ENCODE assay signal across 1 cellular context in the genomic region with DNA sequence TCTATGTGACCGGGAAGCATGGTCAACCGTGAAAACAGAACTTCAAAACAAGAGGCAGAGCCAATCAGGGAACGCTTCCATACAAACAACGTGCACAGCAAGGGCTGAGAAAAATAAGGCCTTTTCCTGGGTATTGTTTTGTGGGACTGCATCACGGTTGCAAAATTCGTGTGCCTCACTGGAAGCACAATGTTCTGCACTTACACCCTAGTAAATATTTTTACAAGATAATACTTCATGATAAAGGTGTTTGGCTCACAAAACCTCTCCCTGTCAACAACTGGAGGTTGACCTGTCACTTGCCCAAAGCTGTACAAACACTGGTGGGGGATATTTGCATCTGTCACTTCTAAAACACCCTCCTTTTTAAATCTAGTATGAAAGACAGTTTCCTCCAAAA.
TF ChIP-seq lines count a peak whose summit lies in the region.

No MANE protein-coding gene starts in this region.

TF ChIP-seq in HepG2, 621 proteins besides CTCF, POLR2A, EP300 and RAD21 (continued from another document and continues in another):
- TF ChIP-seq, protein P1, sequence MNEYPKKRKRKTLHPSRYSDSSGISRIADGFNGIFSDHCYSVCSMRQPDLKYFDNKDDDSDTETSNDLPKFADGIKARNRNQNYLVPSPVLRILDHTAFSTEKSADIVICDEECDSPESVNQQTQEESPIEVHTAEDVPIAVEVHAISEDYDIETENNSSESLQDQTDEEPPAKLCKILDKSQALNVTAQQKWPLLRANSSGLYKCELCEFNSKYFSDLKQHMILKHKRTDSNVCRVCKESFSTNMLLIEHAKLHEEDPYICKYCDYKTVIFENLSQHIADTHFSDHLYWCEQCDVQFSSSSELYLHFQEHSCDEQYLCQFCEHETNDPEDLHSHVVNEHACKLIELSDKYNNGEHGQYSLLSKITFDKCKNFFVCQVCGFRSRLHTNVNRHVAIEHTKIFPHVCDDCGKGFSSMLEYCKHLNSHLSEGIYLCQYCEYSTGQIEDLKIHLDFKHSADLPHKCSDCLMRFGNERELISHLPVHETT (CRISPR knock-in tag; conservative IDR thresholded peaks at IDR 0.05): no peak
- TF ChIP-seq RXRB (CRISPR knock-in tag; IDR thresholded peaks at IDR 0.05; ENCODE audit: borderline replicate concordance) (peak; percentile 66; the same call in 1 of the 2 replicates), HDAC1 (CRISPR knock-in tag; IDR thresholded peaks at IDR 0.05) (peak; percentile 48; the same call in 1 of the 2 replicates), BCL6 (CRISPR knock-in tag; IDR thresholded peaks at IDR 0.05) (peak; percentile 76), ZFY (CRISPR knock-in tag; IDR thresholded peaks at IDR 0.05) (no peak), LCORL (IDR thresholded peaks at IDR 0.05) (no peak), LCORL (CRISPR knock-in tag; IDR thresholded peaks at IDR 0.05) (peak; percentile 67), DPF2 (CRISPR knock-in tag; IDR thresholded peaks at IDR 0.05; ENCODE audit: borderline replicate concordance, low read depth) (0 out of 2 replicates have a peak, but pooled peaks have one; percentile 40), SOX13 (IDR thresholded peaks at IDR 0.05) (peak; percentile 82), SOX13 (CRISPR knock-in tag; conservative IDR thresholded peaks at IDR 0.05 in 1 of 2, IDR thresholded peaks at IDR 0.05 in 1 of 2) (peak in 1 of 2 experiments; percentile 96; a peak in 2 of 4 replicates), ZNF484 (CRISPR knock-in tag; IDR thresholded peaks at IDR 0.05; ENCODE audit: borderline replicate concordance, low read depth) (no peak), ZFP36L1 (CRISPR knock-in tag; IDR thresholded peaks at IDR 0.05) (0 out of 2 replicates have a peak, but pooled peaks have one; percentile 21), ZSCAN22 (CRISPR knock-in tag; IDR thresholded peaks at IDR 0.05) (no peak), THAP11 (CRISPR knock-in tag; IDR thresholded peaks at IDR 0.05) (0 out of 2 replicates have a peak, but pooled peaks have one; percentile 30), DMAP1 (CRISPR knock-in tag; IDR thresholded peaks at IDR 0.05) (no peak), ZNF552 (CRISPR knock-in tag; IDR thresholded peaks at IDR 0.05; ENCODE audit: borderline replicate concordance) (no peak), SPEN (CRISPR knock-in tag; IDR thresholded peaks at IDR 0.05; ENCODE audit: low read depth) (no peak; the same call in 1 of the 2 replicates), ZNF547 (CRISPR knock-in tag; IDR thresholded peaks at IDR 0.05) (no peak), RXRA (CRISPR knock-in tag; IDR thresholded peaks at IDR 0.05) (no peak; the same call in 1 of the 2 replicates), KLF16 (CRISPR knock-in tag; IDR thresholded peaks at IDR 0.05) (peak in 1 of 2 experiments; percentile 37; a peak in 1 of 4 replicates), HDAC2 (CRISPR knock-in tag; IDR thresholded peaks at IDR 0.05) (peak; percentile 71), SIX1 (CRISPR knock-in tag; IDR thresholded peaks at IDR 0.05; ENCODE audit: borderline replicate concordance) (peak; percentile 50; the same call in 1 of the 2 replicates), HMG20A (CRISPR knock-in tag; IDR thresholded peaks at IDR 0.05; ENCODE audit: borderline replicate concordance) (peak; percentile 58; the same call in 1 of the 2 replicates), ELF3 (CRISPR knock-in tag; IDR thresholded peaks at IDR 0.05) (peak; percentile 66), RFX3 (CRISPR knock-in tag; IDR thresholded peaks at IDR 0.05) (no peak), ZNF564 (CRISPR knock-in tag; IDR thresholded peaks at IDR 0.05) (no peak), ZNF761 (CRISPR knock-in tag; conservative IDR thresholded peaks at IDR 0.05) (no peak), NR3C1 (CRISPR knock-in tag; IDR thresholded peaks at IDR 0.05) (no peak), TCF7 (IDR thresholded peaks at IDR 0.05; ENCODE audit: low read depth) (peak; percentile 65), ZMYM4 (CRISPR knock-in tag; IDR thresholded peaks at IDR 0.05) (peak; percentile 24; the same call in 1 of the 2 replicates), PHF5A (CRISPR knock-in tag; IDR thresholded peaks at IDR 0.05; ENCODE audit: low read depth, unreplicated experiment) (peak; percentile 77), ZNF652 (CRISPR knock-in tag; IDR thresholded peaks at IDR 0.05; ENCODE audit: borderline replicate concordance, low read depth) (no peak), TCF7L2 (IDR thresholded peaks at IDR 0.05; ENCODE audit: low read depth, low read length) (no peak), ZZZ3 (CRISPR knock-in tag; IDR thresholded peaks at IDR 0.05; ENCODE audit: borderline replicate concordance) (no peak), ZNF101 (CRISPR knock-in tag; IDR thresholded peaks at IDR 0.05; ENCODE audit: borderline replicate concordance, low read depth) (no peak), GATA4 (IDR thresholded peaks at IDR 0.05; ENCODE audit: borderline replicate concordance, low read depth) (peak; percentile 91), ZBTB3 (CRISPR knock-in tag; IDR thresholded peaks at IDR 0.05; ENCODE audit: borderline replicate concordance, low read depth) (0 out of 2 replicates have a peak, but pooled peaks have one; percentile 47), FOXA3 (CRISPR knock-in tag; IDR thresholded peaks at IDR 0.05) (peak; percentile 88)
- TF ChIP-seq, protein P2, sequence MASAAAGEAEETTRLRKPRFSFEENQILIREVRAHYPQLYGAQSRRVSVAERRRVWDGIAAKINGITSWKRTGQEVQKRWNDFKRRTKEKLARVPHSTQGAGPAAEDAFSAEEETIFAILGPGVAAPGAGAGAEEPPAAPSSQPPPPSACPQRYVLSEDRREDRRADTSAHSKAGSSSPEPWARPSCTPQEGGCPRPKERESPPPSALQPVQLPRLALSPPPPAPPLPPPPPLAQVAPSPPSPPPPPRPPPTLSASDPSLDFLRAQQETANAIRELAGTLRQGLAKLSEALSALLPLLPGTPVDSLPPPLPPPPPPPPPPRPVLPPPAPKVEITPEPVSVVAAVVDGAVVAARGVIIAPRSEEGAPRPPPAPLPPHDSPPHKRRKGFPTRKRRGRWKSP (CRISPR knock-in tag; IDR thresholded peaks at IDR 0.05): peak; percentile 50; the same call in 1 of the 2 replicates
- TF ChIP-seq, protein P3, sequence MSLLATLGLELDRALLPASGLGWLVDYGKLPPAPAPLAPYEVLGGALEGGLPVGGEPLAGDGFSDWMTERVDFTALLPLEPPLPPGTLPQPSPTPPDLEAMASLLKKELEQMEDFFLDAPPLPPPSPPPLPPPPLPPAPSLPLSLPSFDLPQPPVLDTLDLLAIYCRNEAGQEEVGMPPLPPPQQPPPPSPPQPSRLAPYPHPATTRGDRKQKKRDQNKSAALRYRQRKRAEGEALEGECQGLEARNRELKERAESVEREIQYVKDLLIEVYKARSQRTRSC (CRISPR knock-in tag; IDR thresholded peaks at IDR 0.05; ENCODE audit: low read depth): no peak
- TF ChIP-seq, protein P4, sequence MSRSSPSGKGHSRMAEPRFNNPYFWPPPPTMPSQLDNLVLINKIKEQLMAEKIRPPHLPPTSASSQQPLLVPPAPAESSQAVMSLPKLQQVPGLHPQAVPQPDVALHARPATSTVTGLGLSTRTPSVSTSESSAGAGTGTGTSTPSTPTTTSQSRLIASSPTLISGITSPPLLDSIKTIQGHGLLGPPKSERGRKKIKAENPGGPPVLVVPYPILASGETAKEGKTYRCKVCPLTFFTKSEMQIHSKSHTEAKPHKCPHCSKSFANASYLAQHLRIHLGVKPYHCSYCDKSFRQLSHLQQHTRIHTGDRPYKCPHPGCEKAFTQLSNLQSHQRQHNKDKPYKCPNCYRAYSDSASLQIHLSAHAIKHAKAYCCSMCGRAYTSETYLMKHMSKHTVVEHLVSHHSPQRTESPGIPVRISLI (CRISPR knock-in tag; IDR thresholded peaks at IDR 0.05; ENCODE audit: borderline replicate concordance): peak; percentile 43; the same call in 1 of the 2 replicates
- TF ChIP-seq, protein P5, sequence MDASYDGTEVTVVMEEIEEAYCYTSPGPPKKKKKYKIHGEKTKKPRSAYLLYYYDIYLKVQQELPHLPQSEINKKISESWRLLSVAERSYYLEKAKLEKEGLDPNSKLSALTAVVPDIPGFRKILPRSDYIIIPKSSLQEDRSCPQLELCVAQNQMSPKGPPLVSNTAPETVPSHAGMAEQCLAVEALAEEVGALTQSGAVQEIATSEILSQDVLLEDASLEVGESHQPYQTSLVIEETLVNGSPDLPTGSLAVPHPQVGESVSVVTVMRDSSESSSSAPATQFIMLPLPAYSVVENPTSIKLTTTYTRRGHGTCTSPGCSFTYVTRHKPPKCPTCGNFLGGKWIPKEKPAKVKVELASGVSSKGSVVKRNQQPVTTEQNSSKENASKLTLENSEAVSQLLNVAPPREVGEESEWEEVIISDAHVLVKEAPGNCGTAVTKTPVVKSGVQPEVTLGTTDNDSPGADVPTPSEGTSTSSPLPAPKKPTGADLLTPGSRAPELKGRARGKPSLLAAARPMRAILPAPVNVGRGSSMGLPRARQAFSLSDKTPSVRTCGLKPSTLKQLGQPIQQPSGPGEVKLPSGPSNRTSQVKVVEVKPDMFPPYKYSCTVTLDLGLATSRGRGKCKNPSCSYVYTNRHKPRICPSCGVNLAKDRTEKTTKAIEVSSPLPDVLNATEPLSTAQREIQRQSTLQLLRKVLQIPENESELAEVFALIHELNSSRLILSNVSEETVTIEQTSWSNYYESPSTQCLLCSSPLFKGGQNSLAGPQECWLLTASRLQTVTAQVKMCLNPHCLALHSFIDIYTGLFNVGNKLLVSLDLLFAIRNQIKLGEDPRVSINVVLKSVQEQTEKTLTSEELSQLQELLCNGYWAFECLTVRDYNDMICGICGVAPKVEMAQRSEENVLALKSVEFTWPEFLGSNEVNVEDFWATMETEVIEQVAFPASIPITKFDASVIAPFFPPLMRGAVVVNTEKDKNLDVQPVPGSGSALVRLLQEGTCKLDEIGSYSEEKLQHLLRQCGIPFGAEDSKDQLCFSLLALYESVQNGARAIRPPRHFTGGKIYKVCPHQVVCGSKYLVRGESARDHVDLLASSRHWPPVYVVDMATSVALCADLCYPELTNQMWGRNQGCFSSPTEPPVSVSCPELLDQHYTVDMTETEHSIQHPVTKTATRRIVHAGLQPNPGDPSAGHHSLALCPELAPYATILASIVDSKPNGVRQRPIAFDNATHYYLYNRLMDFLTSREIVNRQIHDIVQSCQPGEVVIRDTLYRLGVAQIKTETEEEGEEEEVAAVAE (CRISPR knock-in tag; IDR thresholded peaks at IDR 0.05; ENCODE audit: borderline replicate concordance): no peak
- TF ChIP-seq, protein P6, sequence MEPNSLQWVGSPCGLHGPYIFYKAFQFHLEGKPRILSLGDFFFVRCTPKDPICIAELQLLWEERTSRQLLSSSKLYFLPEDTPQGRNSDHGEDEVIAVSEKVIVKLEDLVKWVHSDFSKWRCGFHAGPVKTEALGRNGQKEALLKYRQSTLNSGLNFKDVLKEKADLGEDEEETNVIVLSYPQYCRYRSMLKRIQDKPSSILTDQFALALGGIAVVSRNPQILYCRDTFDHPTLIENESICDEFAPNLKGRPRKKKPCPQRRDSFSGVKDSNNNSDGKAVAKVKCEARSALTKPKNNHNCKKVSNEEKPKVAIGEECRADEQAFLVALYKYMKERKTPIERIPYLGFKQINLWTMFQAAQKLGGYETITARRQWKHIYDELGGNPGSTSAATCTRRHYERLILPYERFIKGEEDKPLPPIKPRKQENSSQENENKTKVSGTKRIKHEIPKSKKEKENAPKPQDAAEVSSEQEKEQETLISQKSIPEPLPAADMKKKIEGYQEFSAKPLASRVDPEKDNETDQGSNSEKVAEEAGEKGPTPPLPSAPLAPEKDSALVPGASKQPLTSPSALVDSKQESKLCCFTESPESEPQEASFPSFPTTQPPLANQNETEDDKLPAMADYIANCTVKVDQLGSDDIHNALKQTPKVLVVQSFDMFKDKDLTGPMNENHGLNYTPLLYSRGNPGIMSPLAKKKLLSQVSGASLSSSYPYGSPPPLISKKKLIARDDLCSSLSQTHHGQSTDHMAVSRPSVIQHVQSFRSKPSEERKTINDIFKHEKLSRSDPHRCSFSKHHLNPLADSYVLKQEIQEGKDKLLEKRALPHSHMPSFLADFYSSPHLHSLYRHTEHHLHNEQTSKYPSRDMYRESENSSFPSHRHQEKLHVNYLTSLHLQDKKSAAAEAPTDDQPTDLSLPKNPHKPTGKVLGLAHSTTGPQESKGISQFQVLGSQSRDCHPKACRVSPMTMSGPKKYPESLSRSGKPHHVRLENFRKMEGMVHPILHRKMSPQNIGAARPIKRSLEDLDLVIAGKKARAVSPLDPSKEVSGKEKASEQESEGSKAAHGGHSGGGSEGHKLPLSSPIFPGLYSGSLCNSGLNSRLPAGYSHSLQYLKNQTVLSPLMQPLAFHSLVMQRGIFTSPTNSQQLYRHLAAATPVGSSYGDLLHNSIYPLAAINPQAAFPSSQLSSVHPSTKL (CRISPR knock-in tag; IDR thresholded peaks at IDR 0.05): peak; percentile 91
- TF ChIP-seq, protein P7, sequence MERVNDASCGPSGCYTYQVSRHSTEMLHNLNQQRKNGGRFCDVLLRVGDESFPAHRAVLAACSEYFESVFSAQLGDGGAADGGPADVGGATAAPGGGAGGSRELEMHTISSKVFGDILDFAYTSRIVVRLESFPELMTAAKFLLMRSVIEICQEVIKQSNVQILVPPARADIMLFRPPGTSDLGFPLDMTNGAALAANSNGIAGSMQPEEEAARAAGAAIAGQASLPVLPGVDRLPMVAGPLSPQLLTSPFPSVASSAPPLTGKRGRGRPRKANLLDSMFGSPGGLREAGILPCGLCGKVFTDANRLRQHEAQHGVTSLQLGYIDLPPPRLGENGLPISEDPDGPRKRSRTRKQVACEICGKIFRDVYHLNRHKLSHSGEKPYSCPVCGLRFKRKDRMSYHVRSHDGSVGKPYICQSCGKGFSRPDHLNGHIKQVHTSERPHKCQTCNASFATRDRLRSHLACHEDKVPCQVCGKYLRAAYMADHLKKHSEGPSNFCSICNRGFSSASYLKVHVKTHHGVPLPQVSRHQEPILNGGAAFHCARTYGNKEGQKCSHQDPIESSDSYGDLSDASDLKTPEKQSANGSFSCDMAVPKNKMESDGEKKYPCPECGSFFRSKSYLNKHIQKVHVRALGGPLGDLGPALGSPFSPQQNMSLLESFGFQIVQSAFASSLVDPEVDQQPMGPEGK (CRISPR knock-in tag; IDR thresholded peaks at IDR 0.05): peak; percentile 40; the same call in 1 of the 2 replicates
- TF ChIP-seq, protein P8, sequence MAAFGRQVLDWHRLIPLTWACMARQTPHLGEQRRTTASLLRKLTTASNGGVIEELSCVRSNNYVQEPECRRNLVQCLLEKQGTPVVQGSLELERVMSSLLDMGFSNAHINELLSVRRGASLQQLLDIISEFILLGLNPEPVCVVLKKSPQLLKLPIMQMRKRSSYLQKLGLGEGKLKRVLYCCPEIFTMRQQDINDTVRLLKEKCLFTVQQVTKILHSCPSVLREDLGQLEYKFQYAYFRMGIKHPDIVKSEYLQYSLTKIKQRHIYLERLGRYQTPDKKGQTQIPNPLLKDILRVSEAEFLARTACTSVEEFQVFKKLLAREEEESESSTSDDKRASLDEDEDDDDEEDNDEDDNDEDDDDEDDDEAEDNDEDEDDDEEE (CRISPR knock-in tag; IDR thresholded peaks at IDR 0.05): no peak
